1 cellular context compared by ENCODE assay signal in the genomic region with DNA sequence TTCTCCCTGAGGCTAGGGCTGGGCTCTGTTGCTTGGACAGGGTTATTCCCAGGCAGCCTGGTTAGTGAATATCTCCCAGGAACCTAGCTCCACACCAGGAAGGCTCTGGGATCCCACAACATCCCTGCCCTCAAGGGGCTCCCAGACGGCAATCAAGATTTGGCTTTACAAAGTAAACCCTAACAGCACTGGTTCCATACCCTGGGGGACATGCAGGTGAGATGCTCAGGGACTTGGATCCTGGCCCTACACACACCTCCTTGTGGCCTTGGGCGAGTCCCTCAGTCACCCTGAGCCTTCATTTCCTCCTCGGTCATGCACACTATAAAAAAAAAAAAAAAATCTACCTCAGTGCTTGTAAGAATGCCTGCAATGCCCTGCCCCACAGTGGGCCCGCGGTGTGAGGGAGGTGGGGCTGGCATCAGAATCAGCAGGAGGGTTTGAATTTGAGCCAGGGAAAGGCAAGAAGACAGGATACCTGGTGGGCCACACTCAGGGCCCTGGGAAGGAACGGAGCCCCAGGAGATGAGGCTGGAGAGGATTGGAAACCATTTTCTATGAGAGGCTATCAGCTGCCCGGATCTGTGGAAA.
A peak's percentile ranks its signal among the peaks of the same experiment; 100 is the strongest.
TF ChIP-seq lines count a peak whose summit lies in the region.

No MANE protein-coding gene starts in this region.

TF ChIP-seq in K562, 482 proteins besides CTCF, POLR2A, EP300 and RAD21 (continued from another document):
- TF ChIP-seq, protein P1, sequence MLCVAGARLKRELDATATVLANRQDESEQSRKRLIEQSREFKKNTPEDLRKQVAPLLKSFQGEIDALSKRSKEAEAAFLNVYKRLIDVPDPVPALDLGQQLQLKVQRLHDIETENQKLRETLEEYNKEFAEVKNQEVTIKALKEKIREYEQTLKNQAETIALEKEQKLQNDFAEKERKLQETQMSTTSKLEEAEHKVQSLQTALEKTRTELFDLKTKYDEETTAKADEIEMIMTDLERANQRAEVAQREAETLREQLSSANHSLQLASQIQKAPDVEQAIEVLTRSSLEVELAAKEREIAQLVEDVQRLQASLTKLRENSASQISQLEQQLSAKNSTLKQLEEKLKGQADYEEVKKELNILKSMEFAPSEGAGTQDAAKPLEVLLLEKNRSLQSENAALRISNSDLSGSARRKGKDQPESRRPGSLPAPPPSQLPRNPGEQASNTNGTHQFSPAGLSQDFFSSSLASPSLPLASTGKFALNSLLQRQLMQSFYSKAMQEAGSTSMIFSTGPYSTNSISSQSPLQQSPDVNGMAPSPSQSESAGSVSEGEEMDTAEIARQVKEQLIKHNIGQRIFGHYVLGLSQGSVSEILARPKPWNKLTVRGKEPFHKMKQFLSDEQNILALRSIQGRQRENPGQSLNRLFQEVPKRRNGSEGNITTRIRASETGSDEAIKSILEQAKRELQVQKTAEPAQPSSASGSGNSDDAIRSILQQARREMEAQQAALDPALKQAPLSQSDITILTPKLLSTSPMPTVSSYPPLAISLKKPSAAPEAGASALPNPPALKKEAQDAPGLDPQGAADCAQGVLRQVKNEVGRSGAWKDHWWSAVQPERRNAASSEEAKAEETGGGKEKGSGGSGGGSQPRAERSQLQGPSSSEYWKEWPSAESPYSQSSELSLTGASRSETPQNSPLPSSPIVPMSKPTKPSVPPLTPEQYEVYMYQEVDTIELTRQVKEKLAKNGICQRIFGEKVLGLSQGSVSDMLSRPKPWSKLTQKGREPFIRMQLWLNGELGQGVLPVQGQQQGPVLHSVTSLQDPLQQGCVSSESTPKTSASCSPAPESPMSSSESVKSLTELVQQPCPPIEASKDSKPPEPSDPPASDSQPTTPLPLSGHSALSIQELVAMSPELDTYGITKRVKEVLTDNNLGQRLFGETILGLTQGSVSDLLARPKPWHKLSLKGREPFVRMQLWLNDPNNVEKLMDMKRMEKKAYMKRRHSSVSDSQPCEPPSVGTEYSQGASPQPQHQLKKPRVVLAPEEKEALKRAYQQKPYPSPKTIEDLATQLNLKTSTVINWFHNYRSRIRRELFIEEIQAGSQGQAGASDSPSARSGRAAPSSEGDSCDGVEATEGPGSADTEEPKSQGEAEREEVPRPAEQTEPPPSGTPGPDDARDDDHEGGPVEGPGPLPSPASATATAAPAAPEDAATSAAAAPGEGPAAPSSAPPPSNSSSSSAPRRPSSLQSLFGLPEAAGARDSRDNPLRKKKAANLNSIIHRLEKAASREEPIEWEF (CRISPR knock-in tag; IDR thresholded peaks at IDR 0.05) = no peak
- TF ChIP-seq ZNF445 (CRISPR knock-in tag; IDR thresholded peaks at IDR 0.05; ENCODE audit: low read depth) (no peak), MTA2 (IDR thresholded peaks at IDR 0.05; ENCODE audit: low read depth) (no peak), MBD2 (IDR thresholded peaks at IDR 0.05; ENCODE audit: borderline replicate concordance, low read depth) (no peak), ZNF384 (IDR thresholded peaks at IDR 0.05; ENCODE audit: low read depth, low read length) (peak; percentile 36; the same call in 1 of the 2 replicates), TFE3 (CRISPR knock-in tag; IDR thresholded peaks at IDR 0.05) (no peak), FOXK1 (CRISPR knock-in tag; IDR thresholded peaks at IDR 0.05; ENCODE audit: borderline replicate concordance) (no peak), NR2C2 (CRISPR knock-in tag; IDR thresholded peaks at IDR 0.05) (no peak), NR2C2 (tag; IDR thresholded peaks at IDR 0.05) (peak; percentile 33)
- TF ChIP-seq, protein P2, sequence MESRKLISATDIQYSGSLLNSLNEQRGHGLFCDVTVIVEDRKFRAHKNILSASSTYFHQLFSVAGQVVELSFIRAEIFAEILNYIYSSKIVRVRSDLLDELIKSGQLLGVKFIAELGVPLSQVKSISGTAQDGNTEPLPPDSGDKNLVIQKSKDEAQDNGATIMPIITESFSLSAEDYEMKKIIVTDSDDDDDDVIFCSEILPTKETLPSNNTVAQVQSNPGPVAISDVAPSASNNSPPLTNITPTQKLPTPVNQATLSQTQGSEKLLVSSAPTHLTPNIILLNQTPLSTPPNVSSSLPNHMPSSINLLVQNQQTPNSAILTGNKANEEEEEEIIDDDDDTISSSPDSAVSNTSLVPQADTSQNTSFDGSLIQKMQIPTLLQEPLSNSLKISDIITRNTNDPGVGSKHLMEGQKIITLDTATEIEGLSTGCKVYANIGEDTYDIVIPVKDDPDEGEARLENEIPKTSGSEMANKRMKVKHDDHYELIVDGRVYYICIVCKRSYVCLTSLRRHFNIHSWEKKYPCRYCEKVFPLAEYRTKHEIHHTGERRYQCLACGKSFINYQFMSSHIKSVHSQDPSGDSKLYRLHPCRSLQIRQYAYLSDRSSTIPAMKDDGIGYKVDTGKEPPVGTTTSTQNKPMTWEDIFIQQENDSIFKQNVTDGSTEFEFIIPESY (CRISPR knock-in tag; IDR thresholded peaks at IDR 0.05) = no peak
